14 cellular contexts compared by ENCODE assay signal in genomic region chr6:9204171-9204570, GRCh38.
DNase-seq lines count a peak whose midpoint lies in the region; ATAC-seq, FAIRE-seq and TF ChIP-seq lines count a peak whose summit lies in the region.
"Had no signal": no experiment of that assay in that cellular context is flagged by ENCODE, and none has a peak within 500 bp of the region (broad histone marks: within the 10 kb centered on the region; RNA-seq: fewer than 3 reads in every experiment).

No MANE protein-coding gene starts in this region.

- no peaks in the 10 kb centered on the region for H3K27me3 ChIP-seq in endothelial cell of umbilical vein (ENCODE audit: control insufficient read depth in 2 of 2, insufficient read depth in 2 of 2, low read length in 2 of 2)

- no peak for FAIRE-seq in endothelial cell of umbilical vein (lab: Jason Lieb, UNC)

- no peaks in the 10 kb centered on the region for H3K9me3 ChIP-seq in endothelial cell of umbilical vein (replicated peaks; ENCODE audit: control insufficient read depth, insufficient read depth, low read length)

- H3K27ac Mint-ChIP-seq in activated naive CD8-positive, alpha-beta T cell treated with anti-CD3 and anti-CD28 coated beads for 36 hours: no peak overlapping the region
- H3K27ac Mint-ChIP-seq: activated B cell treated with CpG ODN at 0.5 μM for 24 hours; stimulated activated memory B cell treated with anti-CD40 and anti-IgM and Interleukin-4, amounts not matched to agents 10 μg/mL and 1 μg/mL and 100 μg/mL, for 72 hours had no signal

- no peak for TF ChIP-seq CTCF in endothelial cell of umbilical vein (IDR thresholded peaks at IDR 0.05; ENCODE audit: extremely low read depth in 1 of 2, insufficient read depth in 1 of 2, low read depth in 1 of 2, low read length in 2 of 2)

- no peaks in the 10 kb centered on the region for H3K9me1 ChIP-seq in endothelial cell of umbilical vein (replicated peaks; ENCODE audit: control insufficient read depth, extremely low read depth, insufficient read depth, low read length)

- BruUV-seq in endothelial cell of umbilical vein (replicated peaks; lab: Mats Ljungman, UMichigan): no TSS peak

- no peaks in the 10 kb centered on the region for H3K36me3 ChIP-seq in endothelial cell of umbilical vein (ENCODE audit: control insufficient read depth in 2 of 2, extremely low read depth in 1 of 2, insufficient read depth in 2 of 2, low read length in 2 of 2)

- no peak overlapping the region for H3K4me2 ChIP-seq in endothelial cell of umbilical vein (ENCODE audit: insufficient read depth, low read length)

- H3K79me2 ChIP-seq in endothelial cell of umbilical vein (ENCODE audit: control insufficient read depth, insufficient read depth, low read length): no peaks in the 10 kb centered on the region

- no peak overlapping the region for H3K4me3 Mint-ChIP-seq in activated naive CD8-positive, alpha-beta T cell treated with anti-CD3 and anti-CD28 coated beads for 36 hours
- H3K4me3 Mint-ChIP-seq: activated B cell treated with CpG ODN at 0.5 μM for 24 hours; stimulated activated memory B cell treated with anti-CD40 and anti-IgM and Interleukin-4, amounts not matched to agents 10 μg/mL and 1 μg/mL and 100 μg/mL, for 72 hours had no signal

- no peak overlapping the region for H2AFZ ChIP-seq in endothelial cell of umbilical vein (ENCODE audit: low read depth, low read length)

- no peaks in the 10 kb centered on the region for H3K4me1 Mint-ChIP-seq in activated naive CD8-positive, alpha-beta T cell treated with anti-CD3 and anti-CD28 coated beads for 36 hours
- H3K4me1 Mint-ChIP-seq: activated B cell treated with CpG ODN at 0.5 μM for 24 hours; stimulated activated memory B cell treated with anti-CD40 and anti-IgM and Interleukin-4, amounts not matched to agents 10 μg/mL and 1 μg/mL and 100 μg/mL, for 72 hours had no signal

- no peak for TF ChIP-seq POLR2A in endothelial cell of umbilical vein (IDR thresholded peaks at IDR 0.05; ENCODE audit: low read depth, low read length)

- CTCF ChIA-PET in endothelial cell of umbilical vein (lab: Charles Lee): no interaction called here

- POLR2A ChIA-PET in endothelial cell of umbilical vein (lab: Charles Lee): no interaction called here

- DNase-seq in H4 (ENCODE audit: low spot score): peak; percentile 53
- peak; percentile 74 for DNase-seq in RKO (ENCODE audit: low spot score)
- peak; percentile 41 for DNase-seq in endothelial cell of umbilical vein (ENCODE audit: low read depth, low spot score)
- DNase-seq in pulmonary artery endothelial cell (ENCODE audit: low read depth, low spot score): peak; percentile 64
- no peak for DNase-seq in activated naive CD8-positive, alpha-beta T cell treated with anti-CD3 and anti-CD28 coated beads for 36 hours
- DNase-seq in NCI-H1417 treated with DMSO at 0.1 percent for 48 hours (lab: John Stamatoyannopoulos, UW): no peak
- DNase-seq: activated B cell treated with CpG ODN at 0.5 μM for 24 hours; activated T-cell treated with anti-CD3 and anti-CD28 coated beads, Interleukin-2, amount 50 U/mL, for 48 hours; caudate nucleus; NCI-H510A treated with DMSO at 0.1 percent for 48 hours; occipital lobe had no signal

- H3K9me3 Mint-ChIP-seq in activated naive CD8-positive, alpha-beta T cell treated with anti-CD3 and anti-CD28 coated beads for 36 hours: peaks cover 8% of the 10 kb centered on the region

- no peaks in the 10 kb centered on the region for H3K27me3 Mint-ChIP-seq in activated naive CD8-positive, alpha-beta T cell treated with anti-CD3 and anti-CD28 coated beads for 36 hours
- H3K27me3 Mint-ChIP-seq: activated B cell treated with CpG ODN at 0.5 μM for 24 hours; stimulated activated memory B cell treated with anti-CD40 and anti-IgM and Interleukin-4, amounts not matched to agents 10 μg/mL and 1 μg/mL and 100 μg/mL, for 72 hours had no signal

- no peak overlapping the region for H3K9ac ChIP-seq in endothelial cell of umbilical vein (replicated peaks; ENCODE audit: extremely low read depth, insufficient read depth, low read length)

- H4K20me1 ChIP-seq in endothelial cell of umbilical vein (replicated peaks; ENCODE audit: control insufficient read depth, extremely low read depth, insufficient read depth, low read length): no peaks in the 10 kb centered on the region

- H3K4me3 ChIP-seq in endothelial cell of umbilical vein (replicated peaks in 1 of 3; ENCODE audit: insufficient read depth in 1 of 3, low read depth in 1 of 3, low read length in 3 of 3): no peak overlapping the region

- intact Hi-C loops in endothelial cell of umbilical vein (cut with micrococcal nuclease): no loop called here

- no peak overlapping the region for H3K27ac ChIP-seq in endothelial cell of umbilical vein (ENCODE audit: insufficient read depth, low read depth, low read length)

- no peaks in the 10 kb centered on the region for H3K36me3 Mint-ChIP-seq in activated naive CD8-positive, alpha-beta T cell treated with anti-CD3 and anti-CD28 coated beads for 36 hours
- H3K36me3 Mint-ChIP-seq: stimulated activated memory B cell treated with anti-CD40 and anti-IgM and Interleukin-4, amounts not matched to agents 10 μg/mL and 1 μg/mL and 100 μg/mL, for 72 hours had no signal

- no peaks in the 10 kb centered on the region for H3K4me1 ChIP-seq in endothelial cell of umbilical vein (ENCODE audit: control insufficient read depth, extremely low read depth, insufficient read depth, low read length)

- dilution Hi-C loops in endothelial cell of umbilical vein (cut with MboI; ENCODE audit: extremely low pct_ligation_motif_present, low sequenced_read_pairs): no loop called here

- ATAC-seq in HG03354 (IDR thresholded peaks at IDR 0.05; ENCODE audit: poor library complexity, severe bottlenecking, unreplicated experiment): no peak
- ATAC-seq in HG02981 (IDR thresholded peaks at IDR 0.05; ENCODE audit: unreplicated experiment): no peak
- ATAC-seq: stimulated activated memory B cell treated with anti-CD40 and anti-IgM and Interleukin-4, amounts not matched to agents 10 μg/mL and 1 μg/mL and 100 μg/mL, for 72 hours had no signal

TF ChIP-seq in endothelial cell of umbilical vein, 7 proteins besides CTCF, POLR2A, EP300 and RAD21:
- TF ChIP-seq MAX (IDR thresholded peaks at IDR 0.05; ENCODE audit: insufficient read depth, insufficient read length): no peak
- no peak for TF ChIP-seq EZH2 (IDR thresholded peaks at IDR 0.05; ENCODE audit: borderline replicate concordance, low read depth, low read length, severe bottlenecking)
- no peak for TF ChIP-seq POLR2AphosphoS5 (IDR thresholded peaks at IDR 0.05; ENCODE audit: insufficient read depth, low read depth, low read length)
- no peak for TF ChIP-seq FOS (IDR thresholded peaks at IDR 0.05; ENCODE audit: borderline replicate concordance, insufficient read depth, low read length)
- no peak for TF ChIP-seq MYC (IDR thresholded peaks at IDR 0.05; ENCODE audit: low read depth, low read length)
- no peak for TF ChIP-seq GATA2 (IDR thresholded peaks at IDR 0.05; ENCODE audit: insufficient read depth, insufficient read length, low read depth, low read length)
- no peak for TF ChIP-seq JUN (IDR thresholded peaks at IDR 0.05; ENCODE audit: borderline replicate concordance, insufficient read depth, insufficient read length, low read depth)
TF ChIP-seq in endothelial cell of umbilical vein: peak in this region for 0.

Comparison
In these comparisons a context has a peak if more than half of its experiments do, and no peak if none do; other contexts are left out.
1. DNase-seq: peak in H4 (single experiment), RKO (single experiment), endothelial cell of umbilical vein (single experiment) and pulmonary artery endothelial cell (single experiment); none in activated naive CD8-positive, alpha-beta T cell treated with anti-CD3 and anti-CD28 coated beads for 36 hours (single experiment) and NCI-H1417 treated with DMSO at 0.1 percent for 48 hours (single experiment).